9 cellular contexts compared by ENCODE assay signal in genomic region chr1:244730153-244730933, GRCh38.
DNase-seq lines count a peak whose midpoint lies in the region; ATAC-seq and TF ChIP-seq lines count a peak whose summit lies in the region.
"Had no signal": no experiment of that assay in that cellular context is flagged by ENCODE, and none has a peak within 500 bp of the region (broad histone marks: within the 10 kb centered on the region; RNA-seq: fewer than 3 reads in every experiment).

No MANE protein-coding gene starts in this region.

- ATAC-seq in HG02852 (IDR thresholded peaks at IDR 0.05; ENCODE audit: unreplicated experiment) (peak; percentile 36), HG03045 (IDR thresholded peaks at IDR 0.05; ENCODE audit: unreplicated experiment) (no peak)
- ATAC-seq in stimulated activated naive B cell treated with anti-CD40 and anti-IgM and Interleukin-4, amounts not matched to agents 10 μg/mL and 1 μg/mL and 100 μg/mL, for 72 hours (replicated peaks): peak; percentile 47 to 48
- ATAC-seq: K562 had no signal

- H3K27ac Mint-ChIP-seq in CD4-positive, alpha-beta memory T cell: peak overlapping the region in 5 of 7 donors; percentile 48 to 71 (median 64)
- H3K27ac Mint-ChIP-seq in stimulated activated naive B cell treated with anti-CD40 and anti-IgM and Interleukin-4, amounts not matched to agents 10 μg/mL and 1 μg/mL and 100 μg/mL, for 72 hours: peak overlapping the region; percentile 85

- H3K4me3 ChIP-seq in CD4-positive, alpha-beta memory T cell (ENCODE audit: low read length in 2 of 2): peak overlapping the region in 1 of 2 donors; percentile 60
- H3K4me3 ChIP-seq in endocrine pancreas (ENCODE audit: control insufficient read depth, insufficient read depth, low read length): peak overlapping the region; percentile 40
- H3K4me3 ChIP-seq: K562 had no signal

- peak in 4 of 5 donors; percentile 15 to 26 (median 20) for DNase-seq in CD4-positive, alpha-beta memory T cell
- DNase-seq in lung microvascular endothelial cell (ENCODE audit: low read depth in 2 of 2): peak; percentile 51 to 55
- DNase-seq in stimulated activated naive B cell treated with anti-CD40 and anti-IgM and Interleukin-4, amounts not matched to agents 10 μg/mL and 1 μg/mL and 100 μg/mL, for 72 hours: peak; percentile 20
- no peak for DNase-seq in HPDE6-E6E7 (ENCODE audit: extremely low spot score)

- H3K9me3 ChIP-seq in CD4-positive, alpha-beta memory T cell (ENCODE audit: control insufficient read depth in 1 of 2, low read length in 2 of 2): no peaks in the 10 kb centered on the region
- no peaks in the 10 kb centered on the region for H3K9me3 ChIP-seq in endocrine pancreas (ENCODE audit: control insufficient read depth, low read length)

- POLR2A ChIA-PET in CD4-positive, alpha-beta memory T cell (lab: Charles Lee; ENCODE audit: partially characterized antibody): interaction anchor here (1.1 to 1.4 kb wide), 2 partner anchors 105 to 134 kb away, joined by 3 to 7 read pairs; partner anchors contain the start of genes COX20 and HNRNPU

- peak overlapping the region; percentile 87 to 95 (median 92) for H3K4me3 Mint-ChIP-seq in CD4-positive, alpha-beta memory T cell
- peak overlapping the region; percentile 87 to 88 for H3K4me3 Mint-ChIP-seq in stimulated activated naive B cell treated with anti-CD40 and anti-IgM and Interleukin-4, amounts not matched to agents 10 μg/mL and 1 μg/mL and 100 μg/mL, for 72 hours

- no peaks in the 10 kb centered on the region for H3K4me1 ChIP-seq in CD4-positive, alpha-beta memory T cell (ENCODE audit: insufficient read depth, low read length)
- H3K4me1 ChIP-seq in endocrine pancreas (ENCODE audit: control insufficient read depth, insufficient read depth, low read length): no peaks in the 10 kb centered on the region

- no peak; the same call in 1 of the 2 replicates for TF ChIP-seq CTCF in VCaP (conservative IDR thresholded peaks at IDR 0.05)

- H3K27me3 ChIP-seq in CD4-positive, alpha-beta memory T cell (ENCODE audit: insufficient read depth, low read length): no peaks in the 10 kb centered on the region
- no peaks in the 10 kb centered on the region for H3K27me3 ChIP-seq in endocrine pancreas (ENCODE audit: control insufficient read depth, insufficient read depth, low read length)

- no peak overlapping the region for H3K27ac ChIP-seq in CD4-positive, alpha-beta memory T cell (ENCODE audit: low read depth, low read length)
- H3K27ac ChIP-seq in VCaP: peak overlapping the region; percentile 69; the same call in 1 of the 2 replicates

- peaks cover 0 to 12% of the 10 kb centered on the region in 2 donors for H3K27me3 Mint-ChIP-seq in CD4-positive, alpha-beta memory T cell
- H3K27me3 Mint-ChIP-seq in stimulated activated naive B cell treated with anti-CD40 and anti-IgM and Interleukin-4, amounts not matched to agents 10 μg/mL and 1 μg/mL and 100 μg/mL, for 72 hours: peaks cover 0 to 5% of the 10 kb centered on the region in 2 donors

- H3K4me1 Mint-ChIP-seq in CD4-positive, alpha-beta memory T cell: peaks cover 7 to 15% (median 9%) of the 10 kb centered on the region in 4 donors
- H3K4me1 Mint-ChIP-seq in stimulated activated naive B cell treated with anti-CD40 and anti-IgM and Interleukin-4, amounts not matched to agents 10 μg/mL and 1 μg/mL and 100 μg/mL, for 72 hours: peaks cover 11 to 36% of the 10 kb centered on the region in 2 donors

- H3K36me3 ChIP-seq in CD4-positive, alpha-beta memory T cell (ENCODE audit: insufficient read depth, low read length): no peaks in the 10 kb centered on the region
- no peaks in the 10 kb centered on the region for H3K36me3 ChIP-seq in endocrine pancreas (ENCODE audit: control insufficient read depth, insufficient read depth, low read length)

- intact Hi-C loops in CD4-positive, alpha-beta memory T cell (cut with micrococcal nuclease): no loop called here

- H3K36me3 Mint-ChIP-seq in CD4-positive, alpha-beta memory T cell: peaks cover 0 to 4% of the 10 kb centered on the region in 2 donors
- peaks cover 3% of the 10 kb centered on the region in 2 donors for H3K36me3 Mint-ChIP-seq in stimulated activated naive B cell treated with anti-CD40 and anti-IgM and Interleukin-4, amounts not matched to agents 10 μg/mL and 1 μg/mL and 100 μg/mL, for 72 hours

- H3K9ac ChIP-seq in endocrine pancreas (ENCODE audit: control insufficient read depth, insufficient read depth, low read length): peak overlapping the region; percentile 65

- peaks cover 0 to 2% (median 0%) of the 10 kb centered on the region in 8 donors for H3K9me3 Mint-ChIP-seq in CD4-positive, alpha-beta memory T cell
- peaks cover 0 to 3% of the 10 kb centered on the region in 2 donors for H3K9me3 Mint-ChIP-seq in stimulated activated naive B cell treated with anti-CD40 and anti-IgM and Interleukin-4, amounts not matched to agents 10 μg/mL and 1 μg/mL and 100 μg/mL, for 72 hours

- CTCF ChIA-PET in CD4-positive, alpha-beta memory T cell (lab: Charles Lee; ENCODE audit: partially characterized antibody): no interaction called here
